Comparison of ENCODE assay signal across 1 cellular context in genomic region chr1:47229884-47230691, GRCh38.
TF ChIP-seq lines count a peak whose summit lies in the region.

No MANE protein-coding gene starts in this region.

TF ChIP-seq in HepG2, 621 proteins besides CTCF, POLR2A, EP300 and RAD21:
- TF ChIP-seq ZNF556 (CRISPR knock-in tag; IDR thresholded peaks at IDR 0.05; ENCODE audit: borderline replicate concordance) (no peak), NFYC (CRISPR knock-in tag; IDR thresholded peaks at IDR 0.05) (no peak), EZH2 (conservative IDR thresholded peaks at IDR 0.05; ENCODE audit: low read depth, low read length) (peak; percentile 61; the same call in 1 of the 2 replicates)
